14 cellular contexts compared by ENCODE assay signal in genomic region chr4:138269175-138269574, GRCh38.
"Had no signal": no experiment of that assay in that cellular context is flagged by ENCODE, and none has a peak within 500 bp of the region (broad histone marks: within the 10 kb centered on the region; RNA-seq: fewer than 3 reads in every experiment).

No MANE protein-coding gene starts in this region.

- DNase-seq: effector memory CD8-positive, alpha-beta T cell; heart left ventricle; hippocampal formation; mesendoderm; naive B cell; occipital lobe; pancreas; right cardiac atrium; spleen; stimulated activated CD4-positive, alpha-beta T cell treated with anti-CD3 and anti-CD28 coated beads, Interleukin-15, amount 100 ng/mL, for 24 hours; stimulated activated CD4-positive, alpha-beta T cell treated with anti-CD3 and anti-CD28 coated beads, Interleukin-1b, Interleukin-23, amount 100 ng/mL, for 48 hours; stimulated activated CD4-positive, alpha-beta T cell treated with anti-CD3 and anti-CD28 coated beads, Interleukin-4, amount 100 ng/mL, for 24 hours; tibial artery; upper lobe of right lung had no signal

- H3K36me3 ChIP-seq: heart left ventricle, pancreas, spleen, tibial artery, upper lobe of right lung had no signal

- H3K4me1 ChIP-seq: heart left ventricle, pancreas, spleen, tibial artery, upper lobe of right lung had no signal

- H3K27ac ChIP-seq: heart left ventricle, pancreas, spleen, tibial artery, upper lobe of right lung had no signal

- H3K4me3 ChIP-seq: heart left ventricle, pancreas, spleen, tibial artery, upper lobe of right lung had no signal

- H3K27me3 ChIP-seq: heart left ventricle, pancreas, spleen, tibial artery, upper lobe of right lung had no signal

- H3K9me3 ChIP-seq: heart left ventricle, pancreas, spleen, tibial artery, upper lobe of right lung had no signal
